In the genomic region with DNA sequence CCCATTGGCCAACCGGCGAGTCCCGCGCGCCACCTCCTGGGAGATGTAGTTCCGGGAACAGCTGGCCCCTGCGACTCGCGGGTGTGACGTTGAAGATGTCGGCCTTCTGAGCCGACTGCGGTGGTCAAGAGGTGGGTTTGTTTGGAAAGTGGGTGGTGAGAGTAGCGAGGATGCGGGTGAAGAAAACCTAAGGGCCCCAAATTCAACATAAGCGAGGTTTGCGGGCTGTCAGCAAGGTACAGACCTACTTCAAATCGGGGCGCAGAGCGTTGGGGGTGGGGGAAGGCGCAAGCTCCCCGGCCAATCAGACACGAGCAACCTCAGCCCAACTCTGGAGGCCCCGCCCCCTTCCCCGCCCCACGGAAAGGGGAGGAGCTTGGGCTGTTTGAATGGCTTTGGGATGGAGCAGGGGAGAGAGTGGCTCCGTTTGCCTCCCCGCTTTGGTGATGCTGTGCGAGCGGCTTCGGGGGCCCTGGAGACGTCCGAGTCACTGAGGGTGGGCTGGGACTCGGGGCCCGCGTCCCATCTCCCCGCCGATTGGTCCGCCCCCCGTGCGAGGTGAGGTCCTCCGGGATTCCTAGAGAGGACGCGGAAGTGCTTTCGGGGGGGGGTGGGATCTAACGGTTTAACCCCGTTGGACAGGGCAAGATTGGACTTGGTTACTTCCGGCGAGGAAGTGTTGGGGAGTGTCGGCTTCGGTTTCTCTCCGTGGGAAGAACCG, we compare ENCODE assay signal across 1 cellular context.
A peak's percentile ranks its signal among the peaks of the same experiment; 100 is the strongest.
TF ChIP-seq lines count a peak whose summit lies in the region.

TSS of gene ZKSCAN5 (plus strand) at position 60 of the 721 bp plus-strand sequence. CDS start 1,383 bp downstream, outside the sequence.

TF ChIP-seq in HEK293, 187 proteins besides CTCF, POLR2A, EP300 and RAD21 (continued from another document):
- TF ChIP-seq ZNF23 (tag by site-specific recombination; IDR thresholded peaks at IDR 0.05; ENCODE audit: borderline replicate concordance) (no peak), HOXD13 (CRISPR knock-in tag; IDR thresholded peaks at IDR 0.05; ENCODE audit: borderline replicate concordance) (0 out of 2 replicates have a peak, but pooled peaks have one; percentile 16), ZNF121 (tag by site-specific recombination; IDR thresholded peaks at IDR 0.05) (peak; percentile 76; the same call in 1 of the 2 replicates), ZFP37 (tag by site-specific recombination; IDR thresholded peaks at IDR 0.05) (0 out of 2 replicates have a peak, but pooled peaks have one; percentile 50), ZNF558 (tag by site-specific recombination; IDR thresholded peaks at IDR 0.05) (peak; percentile 6; the same call in 1 of the 2 replicates), ZNF140 (tag by site-specific recombination; IDR thresholded peaks at IDR 0.05) (no peak), SP7 (tag by site-specific recombination; IDR thresholded peaks at IDR 0.05) (peak; percentile 76; the same call in 1 of the 2 replicates), KLF16 (tag by site-specific recombination; IDR thresholded peaks at IDR 0.05) (peak; percentile 90)
- TF ChIP-seq, protein P1, sequence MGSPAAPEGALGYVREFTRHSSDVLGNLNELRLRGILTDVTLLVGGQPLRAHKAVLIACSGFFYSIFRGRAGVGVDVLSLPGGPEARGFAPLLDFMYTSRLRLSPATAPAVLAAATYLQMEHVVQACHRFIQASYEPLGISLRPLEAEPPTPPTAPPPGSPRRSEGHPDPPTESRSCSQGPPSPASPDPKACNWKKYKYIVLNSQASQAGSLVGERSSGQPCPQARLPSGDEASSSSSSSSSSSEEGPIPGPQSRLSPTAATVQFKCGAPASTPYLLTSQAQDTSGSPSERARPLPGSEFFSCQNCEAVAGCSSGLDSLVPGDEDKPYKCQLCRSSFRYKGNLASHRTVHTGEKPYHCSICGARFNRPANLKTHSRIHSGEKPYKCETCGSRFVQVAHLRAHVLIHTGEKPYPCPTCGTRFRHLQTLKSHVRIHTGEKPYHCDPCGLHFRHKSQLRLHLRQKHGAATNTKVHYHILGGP (tag by site-specific recombination; IDR thresholded peaks at IDR 0.05) = peak; percentile 59; the same call in 1 of the 2 replicates
